9 cellular contexts compared by ENCODE assay signal in the genomic region with DNA sequence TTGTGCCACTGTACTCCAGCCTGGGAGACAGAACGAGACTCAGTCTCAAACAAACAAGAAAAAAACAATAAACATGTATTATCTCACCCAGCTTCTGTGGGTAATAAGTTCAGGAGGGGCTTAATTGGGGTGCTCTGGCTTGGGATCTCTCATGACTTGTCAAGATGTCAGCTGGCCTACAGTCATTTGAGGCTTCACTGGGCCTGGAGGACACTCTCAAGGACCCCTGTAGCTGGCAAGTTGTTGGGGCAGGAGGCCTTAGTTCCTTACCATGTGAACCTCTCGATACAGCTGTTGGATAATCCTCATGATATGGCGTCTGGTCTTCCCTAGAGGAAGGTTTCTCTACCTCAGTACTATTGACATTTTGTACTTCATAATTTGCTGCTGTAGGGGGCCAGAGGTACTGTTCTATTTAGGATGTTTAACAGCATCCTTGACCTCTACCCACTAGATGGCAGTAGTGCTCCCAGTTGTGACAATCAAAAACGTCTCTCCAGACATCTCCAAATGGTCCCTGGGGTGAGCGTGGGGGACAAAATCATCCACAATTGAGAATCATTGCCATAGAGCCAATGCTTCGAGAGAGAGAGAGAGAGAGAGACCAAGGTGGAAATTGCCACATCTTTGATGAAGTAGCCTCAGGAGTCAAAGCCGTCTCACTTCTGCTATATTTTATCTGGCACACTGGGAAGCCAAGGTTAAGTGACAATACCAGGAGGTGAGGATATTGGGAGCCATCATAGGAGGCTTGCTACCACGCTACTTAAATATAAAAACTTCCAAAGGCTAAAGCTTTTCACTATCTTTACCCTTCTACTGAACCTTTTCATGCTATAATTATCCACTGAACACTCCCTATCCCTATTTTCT. TPM values are rescaled to one million over a fixed set of nuclear protein-coding genes. Genes with fewer than 3 reads are reported as not detected.
DNase-seq lines count a peak whose midpoint lies in the region; ATAC-seq and TF ChIP-seq lines count a peak whose summit lies in the region.
"Had no signal": no experiment of that assay in that cellular context is flagged by ENCODE, and none has a peak within 500 bp of the region (broad histone marks: within the 10 kb centered on the region; RNA-seq: fewer than 3 reads in every experiment).

No MANE protein-coding gene starts in this region.

- no peaks in the 10 kb centered on the region for H3K27me3 ChIP-seq in dorsolateral prefrontal cortex
- H3K27me3 ChIP-seq: BLaER1 had no signal

- peaks cover 3% of the 10 kb centered on the region for H3K27me3 Mint-ChIP-seq in activated CD4-positive, alpha-beta T cell treated with anti-CD3 and anti-CD28 coated beads, Interleukin-2, amount 10 ng/mL, durations not matched to agents 24 days and 14 days
- no peaks in the 10 kb centered on the region for H3K27me3 Mint-ChIP-seq in memory B cell

- H3K4me3 Mint-ChIP-seq in activated CD4-positive, alpha-beta T cell treated with anti-CD3 and anti-CD28 coated beads, Interleukin-2, amount 10 ng/mL, durations not matched to agents 24 days and 14 days, result no peak overlapping the region
- no peak overlapping the region for H3K4me3 Mint-ChIP-seq in memory B cell

- peaks cover 10% of the 10 kb centered on the region for H3K4me1 Mint-ChIP-seq in activated CD4-positive, alpha-beta T cell treated with anti-CD3 and anti-CD28 coated beads, Interleukin-2, amount 10 ng/mL, durations not matched to agents 24 days and 14 days
- peaks cover 5% of the 10 kb centered on the region for H3K4me1 Mint-ChIP-seq in memory B cell

- H3K36me3 Mint-ChIP-seq in activated CD4-positive, alpha-beta T cell treated with anti-CD3 and anti-CD28 coated beads, Interleukin-2, amount 10 ng/mL, durations not matched to agents 24 days and 14 days (ENCODE audit: low read depth), result no peaks in the 10 kb centered on the region
- no peaks in the 10 kb centered on the region for H3K36me3 Mint-ChIP-seq in memory B cell

- ATAC-seq in HG03469 (IDR thresholded peaks at IDR 0.05; ENCODE audit: unreplicated experiment) (peak; percentile 65), memory B cell (ENCODE audit: low read depth) (peak; percentile 96)

- DNase-seq in DMS153 (lab: John Stamatoyannopoulos, UW) (peak; percentile 8), DMS153 treated with DMSO at 0.1 percent for 48 hours (lab: John Stamatoyannopoulos, UW; ENCODE audit: unreplicated experiment) (no peak), NCI-H748 (lab: John Stamatoyannopoulos, UW; ENCODE audit: unreplicated experiment) (peak; percentile 74), dorsolateral prefrontal cortex (peak in 3 of 10 donors; percentile 10 to 25 (median 14)), memory B cell (ENCODE audit: low spot score in 2 of 2) (peak; percentile 64 to 72)
- DNase-seq in activated CD4-positive, alpha-beta T cell treated with anti-CD3 and anti-CD28 coated beads, Interleukin-2, amount 10 ng/mL, durations not matched to agents 24 days and 14 days, result peak; percentile 89
- peak; percentile 21 to 30 for DNase-seq in stimulated activated CD8-positive, alpha-beta memory T cell treated with anti-CD3 and anti-CD28 coated beads, Interleukin-7, amount 100 ng/mL, for 1 hour (ENCODE audit: low read depth in 2 of 2)

- peak; percentile 47 to 81 (median 70) for TF ChIP-seq CTCF in dorsolateral prefrontal cortex (IDR thresholded peaks at IDR 0.05 in 54 of 56, conservative IDR thresholded peaks at IDR 0.05 in 2 of 56; ENCODE audit: low read depth in 1 of 56, partially characterized antibody in 56 of 56)

- no peak overlapping the region for H3K27ac Mint-ChIP-seq in activated CD4-positive, alpha-beta T cell treated with anti-CD3 and anti-CD28 coated beads, Interleukin-2, amount 10 ng/mL, durations not matched to agents 24 days and 14 days
- H3K27ac Mint-ChIP-seq in memory B cell, result peak overlapping the region; percentile 42

- H3K27ac ChIP-seq in dorsolateral prefrontal cortex, result no peak overlapping the region
- H3K27ac ChIP-seq: BLaER1 had no signal

- intact Hi-C loops in activated CD4-positive, alpha-beta T cell treated with anti-CD3 and anti-CD28 coated beads, Interleukin-2, amount 10 ng/mL, durations not matched to agents 24 days and 14 days (cut with micrococcal nuclease), result loop anchor here (2.0 to 10.0 kb wide), 2 partner anchors 535 to 567 kb away; no protein-coding TSS in a partner anchor
- intact Hi-C loops in dorsolateral prefrontal cortex (cut with DNase I), result no loop called here

- H3K9me3 Mint-ChIP-seq in activated CD4-positive, alpha-beta T cell treated with anti-CD3 and anti-CD28 coated beads, Interleukin-2, amount 10 ng/mL, durations not matched to agents 24 days and 14 days, result no peaks in the 10 kb centered on the region
- no peaks in the 10 kb centered on the region for H3K9me3 Mint-ChIP-seq in memory B cell

- H3K4me3 ChIP-seq in dorsolateral prefrontal cortex, result peak overlapping the region in 1 of 59 donors; percentile 20
- H3K4me3 ChIP-seq: BLaER1 had no signal

RNA-seq across cellular contexts. Expression of a gene that starts 23.9 kb away (rescaled TPM):
- 126 and 127 TPM in 2 replicates for total RNA-seq in activated CD4-positive, alpha-beta T cell treated with anti-CD3 and anti-CD28 coated beads, Interleukin-2, amount 10 ng/mL, durations not matched to agents 24 days and 14 days
- total RNA-seq in dorsolateral prefrontal cortex, result 100 to 1,000 TPM in 31 of 120 experiments, 10 to 100 TPM in 89; 60.6 to 122 (median 90.8) TPM

RNA-seq across cellular contexts. Expression of a gene that starts 30.1 kb away (rescaled TPM):
- total RNA-seq in activated CD4-positive, alpha-beta T cell treated with anti-CD3 and anti-CD28 coated beads, Interleukin-2, amount 10 ng/mL, durations not matched to agents 24 days and 14 days, result 32.9 and 35.1 TPM in 2 replicates
- total RNA-seq in dorsolateral prefrontal cortex, result 10 to 100 TPM; 46.8 to 85.1 (median 63.3) TPM
